9 cellular contexts compared by ENCODE assay signal in genomic region chr10:1454428-1454827, GRCh38.
DNase-seq lines count a peak whose midpoint lies in the region; ATAC-seq and TF ChIP-seq lines count a peak whose summit lies in the region.
"Had no signal": no experiment of that assay in that cellular context is flagged by ENCODE, and none has a peak within 500 bp of the region (broad histone marks: within the 10 kb centered on the region; RNA-seq: fewer than 3 reads in every experiment).

No MANE protein-coding gene starts in this region.

- no peak for TF ChIP-seq CTCF in activated B cell treated with CpG ODN at 0.5 μM for 24 hours (IDR thresholded peaks at IDR 0.05)

- no peaks in the 10 kb centered on the region for H3K36me3 Mint-ChIP-seq in activated B cell treated with CpG ODN at 0.5 μM for 24 hours (ENCODE audit: low read depth)

- peak overlapping the region; percentile 70 for H3K27ac Mint-ChIP-seq in activated B cell treated with CpG ODN at 0.5 μM for 24 hours
- H3K27ac Mint-ChIP-seq: dendritic cell treated with granulocyte-macrophage colony-stimulating factor and Interleukin-4, amounts not matched to agents 40 ng/mL and 50 ng/mL, for 4 days had no signal

- peak; percentile 97 for ATAC-seq in GM18519 (IDR thresholded peaks at IDR 0.05; ENCODE audit: low FRiP score, unreplicated experiment)
- peak; percentile 83 for ATAC-seq in GM19455 (IDR thresholded peaks at IDR 0.05; ENCODE audit: unreplicated experiment)
- ATAC-seq in HG03095 (IDR thresholded peaks at IDR 0.05; ENCODE audit: unreplicated experiment), result peak; percentile 93
- ATAC-seq in activated B cell treated with CpG ODN at 0.5 μM for 24 hours (ENCODE audit: low read depth), result peak; percentile 96

- H3K9me3 Mint-ChIP-seq in activated B cell treated with CpG ODN at 0.5 μM for 24 hours, result peaks cover 2% of the 10 kb centered on the region
- H3K9me3 Mint-ChIP-seq: dendritic cell treated with granulocyte-macrophage colony-stimulating factor and Interleukin-4, amounts not matched to agents 40 ng/mL and 50 ng/mL, for 4 days had no signal

- H3K4me3 Mint-ChIP-seq in activated B cell treated with CpG ODN at 0.5 μM for 24 hours, result peak overlapping the region; percentile 49
- H3K4me3 Mint-ChIP-seq: dendritic cell treated with granulocyte-macrophage colony-stimulating factor and Interleukin-4, amounts not matched to agents 40 ng/mL and 50 ng/mL, for 4 days had no signal

- intact Hi-C loops in activated B cell treated with CpG ODN at 0.5 μM for 24 hours (cut with micrococcal nuclease), result loop anchor here (1.0 to 10.0 kb wide), 4 partner anchors 30 to 410 kb away; partner anchors contain the start of gene IDI1
- intact Hi-C loops in head of caudate nucleus (cut with DNase I), result no loop called here

- no peaks in the 10 kb centered on the region for H3K27me3 Mint-ChIP-seq in activated B cell treated with CpG ODN at 0.5 μM for 24 hours
- H3K27me3 Mint-ChIP-seq: dendritic cell treated with granulocyte-macrophage colony-stimulating factor and Interleukin-4, amounts not matched to agents 40 ng/mL and 50 ng/mL, for 4 days had no signal

- peaks cover 52% of the 10 kb centered on the region for H3K4me1 Mint-ChIP-seq in activated B cell treated with CpG ODN at 0.5 μM for 24 hours

- POLR2A ChIA-PET in activated B cell treated with CpG ODN at 0.5 μM for 24 hours (lab: Charles Lee), result interaction anchor here (1.2 to 1.4 kb wide), 2 partner anchors 29 to 35 kb away, joined by 3 to 7 read pairs; no protein-coding TSS in a partner anchor

- peak; percentile 46 for DNase-seq in activated B cell treated with CpG ODN at 0.5 μM for 24 hours
- DNase-seq in NCI-H446 treated with DMSO at 0.1 percent for 48 hours (lab: John Stamatoyannopoulos, UW), result no peak
- no peak for DNase-seq in HK-2 (ENCODE audit: unreplicated experiment)
- no peak for DNase-seq in head of caudate nucleus
- DNase-seq: tibial artery had no signal

- CTCF ChIA-PET in activated B cell treated with CpG ODN at 0.5 μM for 24 hours (lab: Charles Lee), result interaction anchor here (0.7 kb wide), 1 partner anchor 28 kb away, joined by 3 read pairs; no protein-coding TSS in a partner anchor
